8 cellular contexts compared by ENCODE assay signal in the genomic region with DNA sequence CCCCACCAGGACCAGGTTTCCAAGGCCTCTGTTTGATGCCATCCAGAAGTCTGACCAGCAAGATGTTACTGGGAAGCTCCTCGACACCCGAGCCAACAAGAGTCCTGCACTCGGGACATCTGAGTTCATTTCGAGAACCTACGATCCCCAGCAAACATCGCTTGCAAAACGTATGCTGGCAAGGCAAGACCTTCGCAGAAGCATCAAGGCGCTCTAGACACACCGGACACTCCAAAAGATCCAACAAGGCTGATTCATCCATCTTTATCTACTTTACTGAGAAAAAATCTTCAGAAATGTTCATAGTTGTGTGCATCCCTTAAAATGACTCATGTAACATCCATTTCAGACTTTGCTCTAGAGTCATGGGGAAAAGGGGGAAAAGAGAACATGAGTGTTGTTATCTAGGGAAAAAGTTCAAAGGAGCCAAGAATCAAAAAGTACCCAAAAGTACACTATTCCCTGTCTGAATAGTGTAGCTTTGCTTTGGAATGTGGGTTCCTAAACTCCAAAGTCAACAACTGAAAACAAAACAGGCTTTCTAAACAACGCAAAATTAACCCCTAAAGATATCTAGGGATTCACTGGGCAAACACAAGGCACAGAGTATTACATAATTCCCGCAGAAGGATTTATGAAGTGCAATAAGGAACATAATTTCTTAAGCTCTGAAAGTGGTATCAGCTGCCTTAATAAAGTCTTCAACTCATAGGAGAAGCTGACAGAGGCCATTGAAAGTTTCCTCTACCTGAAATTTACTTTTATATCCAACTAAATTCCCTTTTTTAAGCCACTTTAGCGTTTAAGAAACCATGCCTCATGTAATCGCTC. TPM values are rescaled to one million over a fixed set of nuclear protein-coding genes. Genes with fewer than 3 reads are reported as not detected.
DNase-seq lines count a peak whose midpoint lies in the region; ATAC-seq and TF ChIP-seq lines count a peak whose summit lies in the region.

No MANE protein-coding gene starts in this region.

- peaks cover 0 to 61% (median 5%) of the 10 kb centered on the region in 3 donors for H3K4me1 ChIP-seq in gastroesophageal sphincter
- peaks cover 0 to 48% (median 25%) of the 10 kb centered on the region in 4 donors for H3K4me1 ChIP-seq in sigmoid colon

- H3K27me3 ChIP-seq in gastroesophageal sphincter (no peaks in the 10 kb centered on the region), sigmoid colon (no peaks in the 10 kb centered on the region)

- no peak for TF ChIP-seq EP300 in gastroesophageal sphincter (IDR thresholded peaks at IDR 0.05)
- no peak for TF ChIP-seq EP300 in sigmoid colon (IDR thresholded peaks at IDR 0.05)

- H3K36me3 ChIP-seq in gastroesophageal sphincter (no peaks in the 10 kb centered on the region), sigmoid colon (no peaks in the 10 kb centered on the region)

- intact Hi-C loops in sigmoid colon (cut with DNase I): loop anchor here (10.0 kb wide), 1 partner anchor 216 kb away; no protein-coding TSS in a partner anchor

- H3K4me3 ChIP-seq in gastroesophageal sphincter (peak overlapping the region; percentile 82 to 96), sigmoid colon (peak overlapping the region; percentile 70 to 96 (median 78))

- DNase-seq in NCI-H82 (lab: John Stamatoyannopoulos, UW): peak; percentile 41
- no peak for DNase-seq in NCI-H82 treated with DMSO at 0.1 percent for 48 hours (lab: John Stamatoyannopoulos, UW; ENCODE audit: unreplicated experiment)
- DNase-seq in SW480 (ENCODE audit: low spot score): peak; percentile 21
- no peak for DNase-seq in sigmoid colon
- no peak for DNase-seq in ecto neural progenitor cell (ENCODE audit: low spot score)
- no peak for DNase-seq in SKM-1 treated with dmso at 0.1 percent for 144 hours (lab: John Stamatoyannopoulos, UW; ENCODE audit: unreplicated experiment)
- no peak for DNase-seq in NCI-H524 (lab: John Stamatoyannopoulos, UW)

- H3K27ac ChIP-seq in gastroesophageal sphincter: peak overlapping the region in 2 of 4 donors; percentile 87 to 94
- peak overlapping the region in 3 of 4 donors; percentile 88 to 93 (median 92) for H3K27ac ChIP-seq in sigmoid colon

- TF ChIP-seq POLR2A in gastroesophageal sphincter (IDR thresholded peaks at IDR 0.05) (no peak), sigmoid colon (IDR thresholded peaks at IDR 0.05) (no peak)

- 63 to 89% methylated on average over 8 to 9 of the region's 14 CpGs for WGBS in gastroesophageal sphincter (ENCODE audit: low coverage in 1 of 2), 2 donors
- 18 to 57% methylated on average over 14 of the region's 14 CpGs for WGBS in sigmoid colon, 2 donors

- H3K9me3 ChIP-seq in gastroesophageal sphincter (no peaks in the 10 kb centered on the region), sigmoid colon (no peaks in the 10 kb centered on the region)

- ATAC-seq in gastroesophageal sphincter: no peak

- TF ChIP-seq CTCF in gastroesophageal sphincter (IDR thresholded peaks at IDR 0.05) (no peak), sigmoid colon (IDR thresholded peaks at IDR 0.05) (no peak)

RNA-seq across cellular contexts. Expression of a gene that starts 1.6 kb away (rescaled TPM):
- total RNA-seq in gastroesophageal sphincter (10 to 100 TPM in 3 of 4 donors, 1 to 10 TPM in 1; 9.2 to 17.6 (median 13.3) TPM), sigmoid colon (10 to 100 TPM in 2 of 4 donors, 1 to 10 TPM in 2; 8.2 to 12.5 (median 9.8) TPM)
- polyA plus RNA-seq in sigmoid colon: 10 to 100 TPM; 14.4 to 20.8 (median 16.4) TPM

Comparison
In these comparisons a context has a peak if more than half of its experiments do, and no peak if none do; other contexts are left out.
1. DNase-seq: peak in NCI-H82 (single experiment) and SW480 (single experiment); none in NCI-H82 treated with DMSO at 0.1 percent for 48 hours (single experiment), sigmoid colon (single experiment), ecto neural progenitor cell (single experiment), SKM-1 treated with dmso at 0.1 percent for 144 hours (single experiment) and NCI-H524 (0 of 2).